1 cellular context compared by ENCODE assay signal in the genomic region with DNA sequence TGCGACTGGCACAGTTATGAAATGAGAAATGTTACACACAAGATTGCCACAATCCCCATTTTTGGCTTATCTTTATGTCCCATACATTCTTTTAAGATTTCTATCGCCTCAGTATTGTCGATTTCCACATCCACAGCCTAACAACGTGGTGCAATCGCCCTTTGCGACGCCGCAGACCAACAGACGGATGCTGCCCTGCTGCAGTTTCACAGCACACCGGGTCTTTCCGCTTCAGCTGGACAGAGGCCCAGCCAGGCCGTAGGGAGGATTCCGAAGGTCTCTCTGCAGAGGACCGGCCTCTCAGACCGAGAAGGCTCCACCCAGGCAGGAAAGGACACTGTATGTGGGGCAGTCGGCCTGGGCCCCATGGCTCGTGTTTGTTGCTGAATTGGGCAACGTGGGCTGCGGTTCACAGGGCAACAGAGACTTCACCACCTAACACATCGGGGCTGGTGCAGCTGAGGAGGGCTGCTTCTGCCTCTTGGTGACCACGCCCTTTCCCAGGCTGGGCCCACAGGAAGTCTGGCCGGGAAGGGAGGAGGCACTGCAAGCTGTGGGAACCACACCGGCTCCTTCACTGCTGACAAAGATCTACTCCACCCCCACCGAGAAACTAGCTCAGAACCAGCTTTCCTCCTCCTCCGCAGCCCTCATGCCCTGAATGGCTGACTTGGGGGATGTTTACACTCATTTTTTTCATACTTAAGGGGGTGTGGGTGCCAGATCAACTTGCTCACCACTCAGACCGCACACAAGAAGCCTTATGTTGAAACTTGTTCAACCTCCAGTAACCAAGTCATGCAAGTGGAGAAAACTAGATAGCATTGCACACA.
TF ChIP-seq lines count a peak whose summit lies in the region.

No MANE protein-coding gene starts in this region.

TF ChIP-seq in IMR-90, 13 proteins besides CTCF, POLR2A, EP300 and RAD21:
- TF ChIP-seq NFE2L2 (IDR thresholded peaks at IDR 0.05; ENCODE audit: low read depth, low read length) (no peak), BHLHE40 (IDR thresholded peaks at IDR 0.05; ENCODE audit: low read depth, low read length) (peak; percentile 20), FOS (IDR thresholded peaks at IDR 0.05; ENCODE audit: low read depth, low read length) (peak; percentile 33; the same call in 1 of the 2 replicates), MAFK (IDR thresholded peaks at IDR 0.05; ENCODE audit: low read depth, low read length) (no peak), RFX5 (IDR thresholded peaks at IDR 0.05; ENCODE audit: low read depth, low read length) (no peak), CEBPB (IDR thresholded peaks at IDR 0.05; ENCODE audit: low read depth, low read length) (peak; percentile 79), MXI1 (IDR thresholded peaks at IDR 0.05; ENCODE audit: borderline replicate concordance, low read depth, low read length) (no peak), CHD1 (IDR thresholded peaks at IDR 0.05; ENCODE audit: low read depth, low read length) (no peak), SMC3 (IDR thresholded peaks at IDR 0.05; ENCODE audit: low read depth, low read length) (no peak), MAZ (IDR thresholded peaks at IDR 0.05; ENCODE audit: borderline replicate concordance, low read depth, low read length) (peak; percentile 54), RCOR1 (IDR thresholded peaks at IDR 0.05; ENCODE audit: insufficient replicate concordance, low read length) (peak; percentile 28)
- TF ChIP-seq, protein P1, sequence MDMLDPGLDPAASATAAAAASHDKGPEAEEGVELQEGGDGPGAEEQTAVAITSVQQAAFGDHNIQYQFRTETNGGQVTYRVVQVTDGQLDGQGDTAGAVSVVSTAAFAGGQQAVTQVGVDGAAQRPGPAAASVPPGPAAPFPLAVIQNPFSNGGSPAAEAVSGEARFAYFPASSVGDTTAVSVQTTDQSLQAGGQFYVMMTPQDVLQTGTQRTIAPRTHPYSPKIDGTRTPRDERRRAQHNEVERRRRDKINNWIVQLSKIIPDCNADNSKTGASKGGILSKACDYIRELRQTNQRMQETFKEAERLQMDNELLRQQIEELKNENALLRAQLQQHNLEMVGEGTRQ (IDR thresholded peaks at IDR 0.05; ENCODE audit: low read depth, low read length): 0 out of 2 replicates have a peak, but pooled peaks have one; percentile 9
- TF ChIP-seq, protein P2, sequence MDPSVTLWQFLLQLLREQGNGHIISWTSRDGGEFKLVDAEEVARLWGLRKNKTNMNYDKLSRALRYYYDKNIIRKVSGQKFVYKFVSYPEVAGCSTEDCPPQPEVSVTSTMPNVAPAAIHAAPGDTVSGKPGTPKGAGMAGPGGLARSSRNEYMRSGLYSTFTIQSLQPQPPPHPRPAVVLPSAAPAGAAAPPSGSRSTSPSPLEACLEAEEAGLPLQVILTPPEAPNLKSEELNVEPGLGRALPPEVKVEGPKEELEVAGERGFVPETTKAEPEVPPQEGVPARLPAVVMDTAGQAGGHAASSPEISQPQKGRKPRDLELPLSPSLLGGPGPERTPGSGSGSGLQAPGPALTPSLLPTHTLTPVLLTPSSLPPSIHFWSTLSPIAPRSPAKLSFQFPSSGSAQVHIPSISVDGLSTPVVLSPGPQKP (IDR thresholded peaks at IDR 0.05; ENCODE audit: borderline replicate concordance, low read depth, low read length): no peak
TF ChIP-seq in IMR-90: peak in this region for 6.
